1 cellular context compared by ENCODE assay signal in the genomic region with DNA sequence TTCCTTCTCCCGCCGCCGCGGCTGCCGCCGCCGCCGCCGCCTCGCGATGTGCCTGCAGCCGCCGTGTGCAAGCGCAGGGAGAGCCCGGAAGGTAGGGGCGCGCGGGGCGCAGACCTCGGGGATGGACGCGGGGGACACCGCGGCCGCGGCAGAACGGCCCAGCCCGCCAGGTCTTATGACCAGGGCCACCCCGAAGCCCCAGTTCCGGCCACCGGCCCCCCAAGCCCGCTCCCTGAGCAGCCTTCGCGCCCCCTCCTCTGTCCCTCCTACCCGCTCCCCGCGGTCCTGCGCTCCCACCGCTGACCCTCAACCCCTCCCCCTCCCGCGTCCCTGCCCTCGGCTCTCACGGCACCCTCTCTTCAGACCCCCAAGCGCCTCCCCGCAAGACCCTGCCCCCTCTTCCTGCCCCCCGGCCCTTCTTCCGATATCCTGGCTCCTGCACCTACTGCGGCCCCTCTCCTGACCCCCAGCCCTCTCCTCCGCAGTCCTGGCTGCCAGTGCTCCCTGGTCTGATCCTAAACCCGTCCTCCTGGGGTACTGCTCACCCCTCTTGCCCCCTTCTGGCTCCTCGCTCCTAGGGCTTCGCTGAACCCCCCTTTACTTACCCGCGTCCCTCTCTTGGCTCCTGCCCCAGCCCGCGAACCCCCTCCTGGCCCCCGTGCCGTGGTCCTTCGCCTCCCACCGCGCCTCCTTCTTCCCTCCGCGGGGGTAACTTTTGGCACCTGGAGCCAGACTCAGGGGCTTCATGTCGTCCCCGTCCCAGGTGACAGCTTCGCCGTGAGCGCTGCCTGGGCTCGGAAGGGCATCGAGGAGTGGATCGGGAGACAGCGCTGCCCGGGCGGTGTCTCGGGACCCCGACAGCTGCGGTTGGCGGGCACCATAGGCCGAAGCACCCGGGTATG.
A peak's percentile ranks its signal among the peaks of the same experiment; 100 is the strongest.
TF ChIP-seq lines count a peak whose summit lies in the region.

No MANE protein-coding gene starts in this region.

TF ChIP-seq in HepG2, 621 proteins besides CTCF, POLR2A, EP300 and RAD21 (continued from another document and continues in another):
- TF ChIP-seq, protein P1, sequence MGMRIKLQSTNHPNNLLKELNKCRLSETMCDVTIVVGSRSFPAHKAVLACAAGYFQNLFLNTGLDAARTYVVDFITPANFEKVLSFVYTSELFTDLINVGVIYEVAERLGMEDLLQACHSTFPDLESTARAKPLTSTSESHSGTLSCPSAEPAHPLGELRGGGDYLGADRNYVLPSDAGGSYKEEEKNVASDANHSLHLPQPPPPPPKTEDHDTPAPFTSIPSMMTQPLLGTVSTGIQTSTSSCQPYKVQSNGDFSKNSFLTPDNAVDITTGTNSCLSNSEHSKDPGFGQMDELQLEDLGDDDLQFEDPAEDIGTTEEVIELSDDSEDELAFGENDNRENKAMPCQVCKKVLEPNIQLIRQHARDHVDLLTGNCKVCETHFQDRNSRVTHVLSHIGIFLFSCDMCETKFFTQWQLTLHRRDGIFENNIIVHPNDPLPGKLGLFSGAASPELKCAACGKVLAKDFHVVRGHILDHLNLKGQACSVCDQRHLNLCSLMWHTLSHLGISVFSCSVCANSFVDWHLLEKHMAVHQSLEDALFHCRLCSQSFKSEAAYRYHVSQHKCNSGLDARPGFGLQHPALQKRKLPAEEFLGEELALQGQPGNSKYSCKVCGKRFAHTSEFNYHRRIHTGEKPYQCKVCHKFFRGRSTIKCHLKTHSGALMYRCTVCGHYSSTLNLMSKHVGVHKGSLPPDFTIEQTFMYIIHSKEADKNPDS (CRISPR knock-in tag; IDR thresholded peaks at IDR 0.05), result no peak
- no peak for TF ChIP-seq SP4 (CRISPR knock-in tag; IDR thresholded peaks at IDR 0.05)
- TF ChIP-seq, protein P2, sequence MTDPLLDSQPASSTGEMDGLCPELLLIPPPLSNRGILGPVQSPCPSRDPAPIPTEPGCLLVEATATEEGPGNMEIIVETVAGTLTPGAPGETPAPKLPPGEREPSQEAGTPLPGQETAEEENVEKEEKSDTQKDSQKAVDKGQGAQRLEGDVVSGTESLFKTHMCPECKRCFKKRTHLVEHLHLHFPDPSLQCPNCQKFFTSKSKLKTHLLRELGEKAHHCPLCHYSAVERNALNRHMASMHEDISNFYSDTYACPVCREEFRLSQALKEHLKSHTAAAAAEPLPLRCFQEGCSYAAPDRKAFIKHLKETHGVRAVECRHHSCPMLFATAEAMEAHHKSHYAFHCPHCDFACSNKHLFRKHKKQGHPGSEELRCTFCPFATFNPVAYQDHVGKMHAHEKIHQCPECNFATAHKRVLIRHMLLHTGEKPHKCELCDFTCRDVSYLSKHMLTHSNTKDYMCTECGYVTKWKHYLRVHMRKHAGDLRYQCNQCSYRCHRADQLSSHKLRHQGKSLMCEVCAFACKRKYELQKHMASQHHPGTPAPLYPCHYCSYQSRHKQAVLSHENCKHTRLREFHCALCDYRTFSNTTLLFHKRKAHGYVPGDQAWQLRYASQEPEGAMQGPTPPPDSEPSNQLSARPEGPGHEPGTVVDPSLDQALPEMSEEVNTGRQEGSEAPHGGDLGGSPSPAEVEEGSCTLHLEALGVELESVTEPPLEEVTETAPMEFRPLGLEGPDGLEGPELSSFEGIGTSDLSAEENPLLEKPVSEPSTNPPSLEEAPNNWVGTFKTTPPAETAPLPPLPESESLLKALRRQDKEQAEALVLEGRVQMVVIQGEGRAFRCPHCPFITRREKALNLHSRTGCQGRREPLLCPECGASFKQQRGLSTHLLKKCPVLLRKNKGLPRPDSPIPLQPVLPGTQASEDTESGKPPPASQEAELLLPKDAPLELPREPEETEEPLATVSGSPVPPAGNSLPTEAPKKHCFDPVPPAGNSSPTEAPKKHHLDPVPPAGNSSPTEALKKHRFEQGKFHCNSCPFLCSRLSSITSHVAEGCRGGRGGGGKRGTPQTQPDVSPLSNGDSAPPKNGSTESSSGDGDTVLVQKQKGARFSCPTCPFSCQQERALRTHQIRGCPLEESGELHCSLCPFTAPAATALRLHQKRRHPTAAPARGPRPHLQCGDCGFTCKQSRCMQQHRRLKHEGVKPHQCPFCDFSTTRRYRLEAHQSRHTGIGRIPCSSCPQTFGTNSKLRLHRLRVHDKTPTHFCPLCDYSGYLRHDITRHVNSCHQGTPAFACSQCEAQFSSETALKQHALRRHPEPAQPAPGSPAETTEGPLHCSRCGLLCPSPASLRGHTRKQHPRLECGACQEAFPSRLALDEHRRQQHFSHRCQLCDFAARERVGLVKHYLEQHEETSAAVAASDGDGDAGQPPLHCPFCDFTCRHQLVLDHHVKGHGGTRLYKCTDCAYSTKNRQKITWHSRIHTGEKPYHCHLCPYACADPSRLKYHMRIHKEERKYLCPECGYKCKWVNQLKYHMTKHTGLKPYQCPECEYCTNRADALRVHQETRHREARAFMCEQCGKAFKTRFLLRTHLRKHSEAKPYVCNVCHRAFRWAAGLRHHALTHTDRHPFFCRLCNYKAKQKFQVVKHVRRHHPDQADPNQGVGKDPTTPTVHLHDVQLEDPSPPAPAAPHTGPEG (CRISPR knock-in tag; IDR thresholded peaks at IDR 0.05), result no peak
- TF ChIP-seq ZSCAN29 (CRISPR knock-in tag; conservative IDR thresholded peaks at IDR 0.05), result no peak
- 0 out of 2 replicates have a peak, but pooled peaks have one; percentile 22 for TF ChIP-seq ZNF138 (CRISPR knock-in tag; IDR thresholded peaks at IDR 0.05; ENCODE audit: low read depth)
- TF ChIP-seq, protein P3, sequence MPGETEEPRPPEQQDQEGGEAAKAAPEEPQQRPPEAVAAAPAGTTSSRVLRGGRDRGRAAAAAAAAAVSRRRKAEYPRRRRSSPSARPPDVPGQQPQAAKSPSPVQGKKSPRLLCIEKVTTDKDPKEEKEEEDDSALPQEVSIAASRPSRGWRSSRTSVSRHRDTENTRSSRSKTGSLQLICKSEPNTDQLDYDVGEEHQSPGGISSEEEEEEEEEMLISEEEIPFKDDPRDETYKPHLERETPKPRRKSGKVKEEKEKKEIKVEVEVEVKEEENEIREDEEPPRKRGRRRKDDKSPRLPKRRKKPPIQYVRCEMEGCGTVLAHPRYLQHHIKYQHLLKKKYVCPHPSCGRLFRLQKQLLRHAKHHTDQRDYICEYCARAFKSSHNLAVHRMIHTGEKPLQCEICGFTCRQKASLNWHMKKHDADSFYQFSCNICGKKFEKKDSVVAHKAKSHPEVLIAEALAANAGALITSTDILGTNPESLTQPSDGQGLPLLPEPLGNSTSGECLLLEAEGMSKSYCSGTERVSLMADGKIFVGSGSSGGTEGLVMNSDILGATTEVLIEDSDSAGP (CRISPR knock-in tag; IDR thresholded peaks at IDR 0.05; ENCODE audit: borderline replicate concordance), result no peak; the same call in 1 of the 2 replicates
- TF ChIP-seq ZNF329 (CRISPR knock-in tag; IDR thresholded peaks at IDR 0.05; ENCODE audit: low read depth), result 0 out of 2 replicates have a peak, but pooled peaks have one; percentile 46
- 0 out of 2 replicates have a peak, but pooled peaks have one; percentile 14 for TF ChIP-seq GFI1 (CRISPR knock-in tag; IDR thresholded peaks at IDR 0.05; ENCODE audit: borderline replicate concordance)
- TF ChIP-seq, protein P4, sequence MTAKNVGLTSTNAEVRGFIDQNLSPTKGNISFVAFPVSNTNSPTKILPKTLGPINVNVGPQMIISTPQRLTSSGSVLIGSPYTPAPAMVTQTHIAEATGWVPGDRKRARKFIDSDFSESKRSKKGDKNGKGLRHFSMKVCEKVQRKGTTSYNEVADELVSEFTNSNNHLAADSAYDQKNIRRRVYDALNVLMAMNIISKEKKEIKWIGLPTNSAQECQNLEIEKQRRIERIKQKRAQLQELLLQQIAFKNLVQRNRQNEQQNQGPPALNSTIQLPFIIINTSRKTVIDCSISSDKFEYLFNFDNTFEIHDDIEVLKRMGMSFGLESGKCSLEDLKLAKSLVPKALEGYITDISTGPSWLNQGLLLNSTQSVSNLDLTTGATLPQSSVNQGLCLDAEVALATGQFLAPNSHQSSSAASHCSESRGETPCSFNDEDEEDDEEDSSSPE (CRISPR knock-in tag; IDR thresholded peaks at IDR 0.05), result no peak
- no peak for TF ChIP-seq ZNF382 (CRISPR knock-in tag; IDR thresholded peaks at IDR 0.05; ENCODE audit: borderline replicate concordance)
- no peak for TF ChIP-seq ZNF672 (CRISPR knock-in tag; IDR thresholded peaks at IDR 0.05)
- no peak for TF ChIP-seq ZNF709 (CRISPR knock-in tag; IDR thresholded peaks at IDR 0.05)
- TF ChIP-seq ZNF879 (CRISPR knock-in tag; IDR thresholded peaks at IDR 0.05), result no peak
- TF ChIP-seq TCF7 (IDR thresholded peaks at IDR 0.05; ENCODE audit: low read depth), result no peak
- TF ChIP-seq, protein P5, sequence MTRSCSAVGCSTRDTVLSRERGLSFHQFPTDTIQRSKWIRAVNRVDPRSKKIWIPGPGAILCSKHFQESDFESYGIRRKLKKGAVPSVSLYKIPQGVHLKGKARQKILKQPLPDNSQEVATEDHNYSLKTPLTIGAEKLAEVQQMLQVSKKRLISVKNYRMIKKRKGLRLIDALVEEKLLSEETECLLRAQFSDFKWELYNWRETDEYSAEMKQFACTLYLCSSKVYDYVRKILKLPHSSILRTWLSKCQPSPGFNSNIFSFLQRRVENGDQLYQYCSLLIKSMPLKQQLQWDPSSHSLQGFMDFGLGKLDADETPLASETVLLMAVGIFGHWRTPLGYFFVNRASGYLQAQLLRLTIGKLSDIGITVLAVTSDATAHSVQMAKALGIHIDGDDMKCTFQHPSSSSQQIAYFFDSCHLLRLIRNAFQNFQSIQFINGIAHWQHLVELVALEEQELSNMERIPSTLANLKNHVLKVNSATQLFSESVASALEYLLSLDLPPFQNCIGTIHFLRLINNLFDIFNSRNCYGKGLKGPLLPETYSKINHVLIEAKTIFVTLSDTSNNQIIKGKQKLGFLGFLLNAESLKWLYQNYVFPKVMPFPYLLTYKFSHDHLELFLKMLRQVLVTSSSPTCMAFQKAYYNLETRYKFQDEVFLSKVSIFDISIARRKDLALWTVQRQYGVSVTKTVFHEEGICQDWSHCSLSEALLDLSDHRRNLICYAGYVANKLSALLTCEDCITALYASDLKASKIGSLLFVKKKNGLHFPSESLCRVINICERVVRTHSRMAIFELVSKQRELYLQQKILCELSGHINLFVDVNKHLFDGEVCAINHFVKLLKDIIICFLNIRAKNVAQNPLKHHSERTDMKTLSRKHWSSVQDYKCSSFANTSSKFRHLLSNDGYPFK (CRISPR knock-in tag; IDR thresholded peaks at IDR 0.05; ENCODE audit: borderline replicate concordance), result no peak; the same call in 1 of the 2 replicates
- TF ChIP-seq, protein P6, sequence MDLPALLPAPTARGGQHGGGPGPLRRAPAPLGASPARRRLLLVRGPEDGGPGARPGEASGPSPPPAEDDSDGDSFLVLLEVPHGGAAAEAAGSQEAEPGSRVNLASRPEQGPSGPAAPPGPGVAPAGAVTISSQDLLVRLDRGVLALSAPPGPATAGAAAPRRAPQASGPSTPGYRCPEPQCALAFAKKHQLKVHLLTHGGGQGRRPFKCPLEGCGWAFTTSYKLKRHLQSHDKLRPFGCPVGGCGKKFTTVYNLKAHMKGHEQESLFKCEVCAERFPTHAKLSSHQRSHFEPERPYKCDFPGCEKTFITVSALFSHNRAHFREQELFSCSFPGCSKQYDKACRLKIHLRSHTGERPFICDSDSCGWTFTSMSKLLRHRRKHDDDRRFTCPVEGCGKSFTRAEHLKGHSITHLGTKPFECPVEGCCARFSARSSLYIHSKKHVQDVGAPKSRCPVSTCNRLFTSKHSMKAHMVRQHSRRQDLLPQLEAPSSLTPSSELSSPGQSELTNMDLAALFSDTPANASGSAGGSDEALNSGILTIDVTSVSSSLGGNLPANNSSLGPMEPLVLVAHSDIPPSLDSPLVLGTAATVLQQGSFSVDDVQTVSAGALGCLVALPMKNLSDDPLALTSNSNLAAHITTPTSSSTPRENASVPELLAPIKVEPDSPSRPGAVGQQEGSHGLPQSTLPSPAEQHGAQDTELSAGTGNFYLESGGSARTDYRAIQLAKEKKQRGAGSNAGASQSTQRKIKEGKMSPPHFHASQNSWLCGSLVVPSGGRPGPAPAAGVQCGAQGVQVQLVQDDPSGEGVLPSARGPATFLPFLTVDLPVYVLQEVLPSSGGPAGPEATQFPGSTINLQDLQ (CRISPR knock-in tag; IDR thresholded peaks at IDR 0.05), result peak; percentile 2; the same call in 1 of the 2 replicates
- TF ChIP-seq KAT7 (CRISPR knock-in tag; IDR thresholded peaks at IDR 0.05; ENCODE audit: borderline replicate concordance), result no peak
- TF ChIP-seq, protein P7, sequence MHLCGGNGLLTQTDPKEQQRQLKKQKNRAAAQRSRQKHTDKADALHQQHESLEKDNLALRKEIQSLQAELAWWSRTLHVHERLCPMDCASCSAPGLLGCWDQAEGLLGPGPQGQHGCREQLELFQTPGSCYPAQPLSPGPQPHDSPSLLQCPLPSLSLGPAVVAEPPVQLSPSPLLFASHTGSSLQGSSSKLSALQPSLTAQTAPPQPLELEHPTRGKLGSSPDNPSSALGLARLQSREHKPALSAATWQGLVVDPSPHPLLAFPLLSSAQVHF (CRISPR knock-in tag; IDR thresholded peaks at IDR 0.05), result peak; percentile 74; the same call in 1 of the 2 replicates
- TF ChIP-seq ZNF878 (CRISPR knock-in tag; IDR thresholded peaks at IDR 0.05), result no peak
- no peak for TF ChIP-seq MED8 (CRISPR knock-in tag; IDR thresholded peaks at IDR 0.05; ENCODE audit: insufficient replicate concordance)
- no peak for TF ChIP-seq NFATC3 (CRISPR knock-in tag; IDR thresholded peaks at IDR 0.05)
- no peak for TF ChIP-seq KDM4B (CRISPR knock-in tag; IDR thresholded peaks at IDR 0.05)
- TF ChIP-seq, protein P8, sequence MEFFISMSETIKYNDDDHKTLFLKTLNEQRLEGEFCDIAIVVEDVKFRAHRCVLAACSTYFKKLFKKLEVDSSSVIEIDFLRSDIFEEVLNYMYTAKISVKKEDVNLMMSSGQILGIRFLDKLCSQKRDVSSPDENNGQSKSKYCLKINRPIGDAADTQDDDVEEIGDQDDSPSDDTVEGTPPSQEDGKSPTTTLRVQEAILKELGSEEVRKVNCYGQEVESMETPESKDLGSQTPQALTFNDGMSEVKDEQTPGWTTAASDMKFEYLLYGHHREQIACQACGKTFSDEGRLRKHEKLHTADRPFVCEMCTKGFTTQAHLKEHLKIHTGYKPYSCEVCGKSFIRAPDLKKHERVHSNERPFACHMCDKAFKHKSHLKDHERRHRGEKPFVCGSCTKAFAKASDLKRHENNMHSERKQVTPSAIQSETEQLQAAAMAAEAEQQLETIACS (CRISPR knock-in tag; IDR thresholded peaks at IDR 0.05), result no peak
- no peak for TF ChIP-seq ZNF205 (CRISPR knock-in tag; IDR thresholded peaks at IDR 0.05)
- TF ChIP-seq ZNF232 (CRISPR knock-in tag; IDR thresholded peaks at IDR 0.05; ENCODE audit: borderline replicate concordance), result no peak
- no peak for TF ChIP-seq ZKSCAN8 (CRISPR knock-in tag; IDR thresholded peaks at IDR 0.05; ENCODE audit: borderline replicate concordance)
- no peak for TF ChIP-seq KMT2A (CRISPR knock-in tag; IDR thresholded peaks at IDR 0.05)
- TF ChIP-seq, protein P9, sequence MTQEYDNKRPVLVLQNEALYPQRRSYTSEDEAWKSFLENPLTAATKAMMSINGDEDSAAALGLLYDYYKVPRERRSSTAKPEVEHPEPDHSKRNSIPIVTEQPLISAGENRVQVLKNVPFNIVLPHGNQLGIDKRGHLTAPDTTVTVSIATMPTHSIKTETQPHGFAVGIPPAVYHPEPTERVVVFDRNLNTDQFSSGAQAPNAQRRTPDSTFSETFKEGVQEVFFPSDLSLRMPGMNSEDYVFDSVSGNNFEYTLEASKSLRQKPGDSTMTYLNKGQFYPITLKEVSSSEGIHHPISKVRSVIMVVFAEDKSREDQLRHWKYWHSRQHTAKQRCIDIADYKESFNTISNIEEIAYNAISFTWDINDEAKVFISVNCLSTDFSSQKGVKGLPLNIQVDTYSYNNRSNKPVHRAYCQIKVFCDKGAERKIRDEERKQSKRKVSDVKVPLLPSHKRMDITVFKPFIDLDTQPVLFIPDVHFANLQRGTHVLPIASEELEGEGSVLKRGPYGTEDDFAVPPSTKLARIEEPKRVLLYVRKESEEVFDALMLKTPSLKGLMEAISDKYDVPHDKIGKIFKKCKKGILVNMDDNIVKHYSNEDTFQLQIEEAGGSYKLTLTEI (CRISPR knock-in tag; conservative IDR thresholded peaks at IDR 0.05), result no peak
- TF ChIP-seq NFRKB (IDR thresholded peaks at IDR 0.05), result no peak
- TF ChIP-seq ZNF782 (CRISPR knock-in tag; IDR thresholded peaks at IDR 0.05; ENCODE audit: borderline replicate concordance), result no peak
- TF ChIP-seq SPEN (CRISPR knock-in tag; IDR thresholded peaks at IDR 0.05; ENCODE audit: low read depth), result peak; percentile 9; the same call in 1 of the 2 replicates
